Comparison of ENCODE assay signal across 17 cellular contexts in the genomic region with DNA sequence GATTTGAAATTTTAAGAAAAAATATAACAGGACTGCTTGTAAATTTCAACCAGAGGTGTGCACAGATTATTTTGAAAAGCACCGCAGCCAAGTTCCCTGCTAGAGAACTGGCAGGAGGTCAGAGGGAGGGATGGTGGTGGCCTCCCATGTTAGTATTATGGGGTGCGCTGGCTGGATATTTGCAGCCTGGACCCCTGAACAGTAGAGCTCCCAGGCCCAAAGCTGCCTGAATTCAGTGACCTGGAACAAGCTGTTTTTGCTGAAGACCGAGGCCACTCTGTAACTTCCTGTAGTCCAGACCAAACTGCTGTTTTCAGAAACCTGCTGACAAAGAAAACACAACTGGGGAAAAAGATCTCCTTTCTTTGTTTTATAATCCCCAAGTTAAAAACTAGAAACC.
DNase-seq lines count a peak whose midpoint lies in the region; FAIRE-seq and TF ChIP-seq lines count a peak whose summit lies in the region.
"Had no signal": no experiment of that assay in that cellular context is flagged by ENCODE, and none has a peak within 500 bp of the region (broad histone marks: within the 10 kb centered on the region; RNA-seq: fewer than 3 reads in every experiment).

No MANE protein-coding gene starts in this region.

- DNase-seq in astrocyte of the spinal cord (ENCODE audit: low read depth, low spot score) (peak; percentile 21), kidney (no peak), stomach (no peak), vagina (ENCODE audit: extremely low spot score in 2 of 2) (peak in 1 of 2 donors; percentile 49), HT-29 (ENCODE audit: low spot score) (no peak)
- no peak for DNase-seq in activated CD4-positive, alpha-beta T cell treated with anti-CD3 and anti-CD28 coated beads, Interleukin-2, amount 10 ng/mL, durations not matched to agents 7 days and 5 days
- DNase-seq in stimulated activated CD4-positive, alpha-beta T cell treated with anti-CD3 and anti-CD28 coated beads, Interleukin-4, amount 100 ng/mL, for 1 hour: no peak
- DNase-seq: CD8-positive, alpha-beta memory T cell; GF-D8; KG1; NCI-H1092 treated with DMSO at 0.1 percent for 48 hours; NCI-H187 treated with DMSO at 0.1 percent for 48 hours; NCI-H446; PC-3 had no signal

- no peak for TF ChIP-seq CTCF in astrocyte of the spinal cord (IDR thresholded peaks at IDR 0.05; ENCODE audit: low read depth, low read length)
- no peak for TF ChIP-seq CTCF in kidney (IDR thresholded peaks at IDR 0.05; ENCODE audit: borderline replicate concordance, extremely low read depth, insufficient read depth)
- TF ChIP-seq CTCF in stomach (IDR thresholded peaks at IDR 0.05): no peak
- TF ChIP-seq CTCF in vagina (IDR thresholded peaks at IDR 0.05): no peak

- intact Hi-C loops in kidney (cut with DNase I): no loop called here
- intact Hi-C loops in stomach (cut with DNase I; ENCODE audit: low total_unique reads): no loop called here
- intact Hi-C loops in vagina (cut with DNase I): no loop called here

- 77 to 86% (median 79%) methylated on average over 3 of the region's 3 CpGs for WGBS in stomach, 5 donors

- no peak for TF ChIP-seq EP300 in stomach (IDR thresholded peaks at IDR 0.05)

- H3K36me3 ChIP-seq in kidney (ENCODE audit: control insufficient read depth in 1 of 2, insufficient read depth in 2 of 2, low read length in 2 of 2) (no peaks in the 10 kb centered on the region), stomach (no peaks in the 10 kb centered on the region), vagina (no peaks in the 10 kb centered on the region)

- H3K27ac ChIP-seq in kidney (ENCODE audit: low read depth in 2 of 2, low read length in 2 of 2) (peak overlapping the region; percentile 24 to 58), stomach (peak overlapping the region; percentile 67 to 81 (median 71)), vagina (peak overlapping the region; percentile 84)
- H3K27ac ChIP-seq: HL-60 had no signal

- peaks cover 3 to 6% of the 10 kb centered on the region in 2 donors for H3K4me1 ChIP-seq in kidney (ENCODE audit: control insufficient read depth in 1 of 2, insufficient read depth in 1 of 2, low read depth in 1 of 2, low read length in 2 of 2)
- H3K4me1 ChIP-seq in stomach: peaks cover 0 to 49% (median 14%) of the 10 kb centered on the region in 4 donors
- peaks cover 80% of the 10 kb centered on the region for H3K4me1 ChIP-seq in vagina

- H3K27me3 Mint-ChIP-seq in activated CD4-positive, alpha-beta T cell treated with anti-CD3 and anti-CD28 coated beads, Interleukin-2, amount 10 ng/mL, durations not matched to agents 7 days and 5 days: no peaks in the 10 kb centered on the region

- POLR2A ChIA-PET in activated CD4-positive, alpha-beta T cell treated with anti-CD3 and anti-CD28 coated beads, Interleukin-2, amount 10 ng/mL, durations not matched to agents 7 days and 5 days (lab: Charles Lee): no interaction called here

- H3K9me3 ChIP-seq in kidney (ENCODE audit: control insufficient read depth in 1 of 2, low read length in 2 of 2): no peaks in the 10 kb centered on the region
- H3K9me3 ChIP-seq in stomach: no peaks in the 10 kb centered on the region
- no peaks in the 10 kb centered on the region for H3K9me3 ChIP-seq in vagina

- no peak overlapping the region for H3K27ac Mint-ChIP-seq in activated CD4-positive, alpha-beta T cell treated with anti-CD3 and anti-CD28 coated beads, Interleukin-2, amount 10 ng/mL, durations not matched to agents 7 days and 5 days
- H3K27ac Mint-ChIP-seq: B cell; CD8-positive, alpha-beta memory T cell; GM23338 had no signal

- in situ Hi-C loops in astrocyte of the spinal cord (cut with HindIII; ENCODE audit: low sequenced_read_pairs): no loop called here

- H3K9ac ChIP-seq in kidney (ENCODE audit: low read length in 2 of 2): no peak overlapping the region

- no peaks in the 10 kb centered on the region for H3K4me1 Mint-ChIP-seq in activated CD4-positive, alpha-beta T cell treated with anti-CD3 and anti-CD28 coated beads, Interleukin-2, amount 10 ng/mL, durations not matched to agents 7 days and 5 days
- H3K4me1 Mint-ChIP-seq: B cell; CD8-positive, alpha-beta memory T cell; GM23338 had no signal

- H3K4me3 ChIP-seq in astrocyte of the spinal cord (ENCODE audit: low read depth, low read length) (no peak overlapping the region), kidney (ENCODE audit: low read length in 2 of 2) (no peak overlapping the region), stomach (no peak overlapping the region), vagina (no peak overlapping the region)
- H3K4me3 ChIP-seq: GM23338 had no signal

- H3K27me3 ChIP-seq in stomach: no peaks in the 10 kb centered on the region
- H3K27me3 ChIP-seq in vagina: no peaks in the 10 kb centered on the region

- CTCF ChIA-PET in activated CD4-positive, alpha-beta T cell treated with anti-CD3 and anti-CD28 coated beads, Interleukin-2, amount 10 ng/mL, durations not matched to agents 7 days and 5 days (lab: Charles Lee): no interaction called here

- no peak overlapping the region for H3K4me3 Mint-ChIP-seq in activated CD4-positive, alpha-beta T cell treated with anti-CD3 and anti-CD28 coated beads, Interleukin-2, amount 10 ng/mL, durations not matched to agents 7 days and 5 days
- H3K4me3 Mint-ChIP-seq: B cell; CD8-positive, alpha-beta memory T cell; GM23338 had no signal

- no peaks in the 10 kb centered on the region for H3K9me3 Mint-ChIP-seq in activated CD4-positive, alpha-beta T cell treated with anti-CD3 and anti-CD28 coated beads, Interleukin-2, amount 10 ng/mL, durations not matched to agents 7 days and 5 days
- H3K9me3 Mint-ChIP-seq: CD8-positive, alpha-beta memory T cell; GM23338 had no signal

- no peak for FAIRE-seq in kidney (lab: Jason Lieb, UNC)

- no peak for TF ChIP-seq POLR2A in stomach (IDR thresholded peaks at IDR 0.05)
- no peak for TF ChIP-seq POLR2A in vagina (IDR thresholded peaks at IDR 0.05)

- H3K36me3 Mint-ChIP-seq in activated CD4-positive, alpha-beta T cell treated with anti-CD3 and anti-CD28 coated beads, Interleukin-2, amount 10 ng/mL, durations not matched to agents 7 days and 5 days (ENCODE audit: low read depth): no peaks in the 10 kb centered on the region
